In the genomic region with DNA sequence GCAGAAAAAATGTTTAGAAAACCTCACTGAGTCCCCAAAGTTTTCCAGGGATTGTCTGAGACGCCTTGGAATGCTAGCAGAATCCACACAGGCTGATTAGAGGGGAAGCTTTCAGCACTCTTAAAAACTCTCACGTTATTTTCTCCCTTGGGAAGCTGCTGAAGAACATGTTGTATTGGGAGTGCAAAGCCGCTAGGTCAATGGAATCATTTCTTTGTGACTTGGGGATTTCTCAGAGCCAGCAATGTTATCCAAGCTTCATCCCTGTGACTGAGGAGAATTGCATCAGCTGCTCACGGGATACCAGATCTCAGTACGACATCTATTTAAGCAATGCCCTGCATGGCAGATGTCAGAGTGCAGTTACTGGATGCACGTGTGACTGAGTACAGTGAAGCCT, we compare ENCODE assay signal across 13 cellular contexts.
DNase-seq lines count a peak whose midpoint lies in the region; ATAC-seq and TF ChIP-seq lines count a peak whose summit lies in the region.
"Had no signal": no experiment of that assay in that cellular context is flagged by ENCODE, and none has a peak within 500 bp of the region (broad histone marks: within the 10 kb centered on the region; RNA-seq: fewer than 3 reads in every experiment).

No MANE protein-coding gene starts in this region.

- 29 to 43% (median 39%) methylated on average over 6 of the region's 6 CpGs for whole genome bisulfite sequencing in ovary, 3 donors

- H3K27ac Mint-ChIP-seq in glutamatergic neuron (ENCODE audit: unreplicated experiment): peak overlapping the region; percentile 77
- no peak overlapping the region for H3K27ac Mint-ChIP-seq in activated CD8-positive, alpha-beta memory T cell treated with anti-CD3 and anti-CD28 coated beads, Interleukin-2, amount 10 ng/mL, durations not matched to agents 7 days and 5 days
- H3K27ac Mint-ChIP-seq: type B pancreatic cell had no signal

- peak; percentile 19 for TF ChIP-seq EP300 in ovary (IDR thresholded peaks at IDR 0.05)

- H3K27me3 ChIP-seq in ascending aorta (no peaks in the 10 kb centered on the region), ovary (no peaks in the 10 kb centered on the region), left lung (no peaks in the 10 kb centered on the region)
- H3K27me3 ChIP-seq: BLaER1 treated with 17β-estradiol and CSF1 and Interleukin-3, amounts not matched to agents 10 nM and 100 nM; breast epithelium had no signal

- H3K9me3 Mint-ChIP-seq in glutamatergic neuron (ENCODE audit: unreplicated experiment): no peaks in the 10 kb centered on the region
- H3K9me3 Mint-ChIP-seq in activated CD8-positive, alpha-beta memory T cell treated with anti-CD3 and anti-CD28 coated beads, Interleukin-2, amount 10 ng/mL, durations not matched to agents 7 days and 5 days (ENCODE audit: low read depth): peaks cover 4% of the 10 kb centered on the region

- ATAC-seq in left lung (no peak), HG03039 (IDR thresholded peaks at IDR 0.05; ENCODE audit: unreplicated experiment) (no peak)
- no peak for ATAC-seq in activated CD8-positive, alpha-beta memory T cell treated with anti-CD3 and anti-CD28 coated beads, Interleukin-2, amount 10 ng/mL, durations not matched to agents 7 days and 5 days

- CTCF ChIA-PET in activated CD8-positive, alpha-beta memory T cell treated with anti-CD3 and anti-CD28 coated beads, Interleukin-2, amount 10 ng/mL, durations not matched to agents 7 days and 5 days (lab: Charles Lee): no interaction called here

- TF ChIP-seq CTCF in ascending aorta (IDR thresholded peaks at IDR 0.05) (no peak), glutamatergic neuron (IDR thresholded peaks at IDR 0.05; ENCODE audit: partially characterized antibody, unreplicated experiment) (no peak), ovary (IDR thresholded peaks at IDR 0.05) (no peak), left lung (IDR thresholded peaks at IDR 0.05) (no peak)

- H3K4me1 Mint-ChIP-seq in glutamatergic neuron (ENCODE audit: low read depth, unreplicated experiment): peaks cover 9% of the 10 kb centered on the region
- no peaks in the 10 kb centered on the region for H3K4me1 Mint-ChIP-seq in activated CD8-positive, alpha-beta memory T cell treated with anti-CD3 and anti-CD28 coated beads, Interleukin-2, amount 10 ng/mL, durations not matched to agents 7 days and 5 days

- H3K36me3 Mint-ChIP-seq in glutamatergic neuron (ENCODE audit: unreplicated experiment): no peaks in the 10 kb centered on the region
- H3K36me3 Mint-ChIP-seq in activated CD8-positive, alpha-beta memory T cell treated with anti-CD3 and anti-CD28 coated beads, Interleukin-2, amount 10 ng/mL, durations not matched to agents 7 days and 5 days: no peaks in the 10 kb centered on the region

- H3K4me3 ChIP-seq in ascending aorta (no peak overlapping the region), ovary (no peak overlapping the region), left lung (no peak overlapping the region)
- H3K4me3 ChIP-seq: BLaER1 treated with 17β-estradiol and CSF1 and Interleukin-3, amounts not matched to agents 10 nM and 100 nM; breast epithelium had no signal

- DNase-seq in DMS 273 treated with DMSO at 0.1 percent for 48 hours (lab: John Stamatoyannopoulos, UW): peak; percentile 37
- peak in 1 of 2 donors; percentile 75 for DNase-seq in ascending aorta (ENCODE audit: low spot score in 2 of 2)
- DNase-seq in glutamatergic neuron: no peak
- DNase-seq in ovary: peak in 1 of 5 donors; percentile 38
- DNase-seq in left lung: no peak
- no peak for DNase-seq in activated CD8-positive, alpha-beta memory T cell treated with anti-CD3 and anti-CD28 coated beads, Interleukin-2, amount 10 ng/mL, durations not matched to agents 7 days and 5 days
- no peak for DNase-seq in DMS79 (lab: John Stamatoyannopoulos, UW)
- DNase-seq: hypothalamus, MV-4-11 had no signal

- peak overlapping the region; percentile 9 for H3K4me3 Mint-ChIP-seq in glutamatergic neuron (ENCODE audit: unreplicated experiment)
- no peak overlapping the region for H3K4me3 Mint-ChIP-seq in activated CD8-positive, alpha-beta memory T cell treated with anti-CD3 and anti-CD28 coated beads, Interleukin-2, amount 10 ng/mL, durations not matched to agents 7 days and 5 days
- H3K4me3 Mint-ChIP-seq: type B pancreatic cell had no signal

- H3K36me3 ChIP-seq in ascending aorta (no peaks in the 10 kb centered on the region), ovary (no peaks in the 10 kb centered on the region), left lung (no peaks in the 10 kb centered on the region)
- H3K36me3 ChIP-seq: BLaER1 treated with 17β-estradiol and CSF1 and Interleukin-3, amounts not matched to agents 10 nM and 100 nM; breast epithelium had no signal

- intact Hi-C loops in ascending aorta (cut with DNase I) (loop anchor here (10.0 kb wide), 1 partner anchor 649 kb away; no protein-coding TSS in a partner anchor), ovary (cut with DNase I) (no loop called here), left lung (cut with DNase I) (no loop called here)

- peaks cover 4 to 18% of the 10 kb centered on the region in 2 donors for H3K4me1 ChIP-seq in ascending aorta
- H3K4me1 ChIP-seq in ovary (ENCODE audit: insufficient read depth): no peaks in the 10 kb centered on the region
- H3K4me1 ChIP-seq in left lung: no peaks in the 10 kb centered on the region
- H3K4me1 ChIP-seq: breast epithelium had no signal

- H3K27me3 Mint-ChIP-seq in glutamatergic neuron (ENCODE audit: unreplicated experiment): peaks cover 1% of the 10 kb centered on the region
- H3K27me3 Mint-ChIP-seq in activated CD8-positive, alpha-beta memory T cell treated with anti-CD3 and anti-CD28 coated beads, Interleukin-2, amount 10 ng/mL, durations not matched to agents 7 days and 5 days: no peaks in the 10 kb centered on the region
- H3K27me3 Mint-ChIP-seq: type B pancreatic cell had no signal

- H3K9me3 ChIP-seq in ascending aorta (peaks cover 0 to 2% of the 10 kb centered on the region in 2 donors), ovary (no peaks in the 10 kb centered on the region), left lung (peaks cover 0 to 8% of the 10 kb centered on the region in 2 donors)
- H3K9me3 ChIP-seq: breast epithelium had no signal

- TF ChIP-seq POLR2A in ovary (IDR thresholded peaks at IDR 0.05): no peak

- H3K27ac ChIP-seq in ascending aorta: peak overlapping the region; percentile 37 to 57
- H3K27ac ChIP-seq in ovary: no peak overlapping the region
- H3K27ac ChIP-seq in left lung: peak overlapping the region in 1 of 2 donors; percentile 28
- H3K27ac ChIP-seq: BLaER1 treated with 17β-estradiol and CSF1 and Interleukin-3, amounts not matched to agents 10 nM and 100 nM; breast epithelium had no signal

Comparison
In these comparisons a context has a peak if more than half of its experiments do, and no peak if none do; other contexts are left out.
1. H3K27ac ChIP-seq: peak in ascending aorta (2 of 2); none in ovary (0 of 2).